ENCODE assay signal across 12 cellular contexts in the genomic region with DNA sequence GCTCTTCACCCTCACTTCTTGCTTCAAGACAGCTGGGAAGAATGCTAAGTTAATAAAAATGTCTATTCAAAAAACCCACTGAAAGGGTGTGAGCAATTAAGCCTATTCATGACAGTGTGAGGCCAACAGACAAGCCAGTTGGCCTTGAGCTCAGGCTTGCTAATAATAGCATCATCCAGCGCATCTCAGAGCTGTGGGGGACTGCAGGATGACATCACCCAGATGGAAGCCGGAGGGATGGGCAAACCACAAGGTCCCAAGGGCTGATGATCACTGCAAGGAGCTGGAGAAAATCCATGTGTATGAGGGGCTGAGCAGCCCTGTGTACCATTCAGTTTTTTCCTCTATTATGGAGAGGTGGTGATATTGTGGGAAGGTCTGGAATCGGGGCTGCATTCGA.
A peak's percentile ranks its signal among the peaks of the same experiment; 100 is the strongest.
DNase-seq lines count a peak whose midpoint lies in the region; ATAC-seq and TF ChIP-seq lines count a peak whose summit lies in the region.
"Had no signal": no experiment of that assay in that cellular context is flagged by ENCODE, and none has a peak within 500 bp of the region (broad histone marks: within the 10 kb centered on the region; RNA-seq: fewer than 3 reads in every experiment).

No MANE protein-coding gene starts in this region.

- peak overlapping the region in 3 of 11 experiments; percentile 14 to 40 (median 16); a peak in 3 of 22 replicates for H3K9ac ChIP-seq in BLaER1 treated with 17β-estradiol and CSF1 and Interleukin-3, amounts not matched to agents 10 nM and 100 nM

- peak overlapping the region in 8 of 11 experiments; percentile 38 to 66 (median 48); a peak in 14 of 22 replicates for H3K27ac ChIP-seq in BLaER1 treated with 17β-estradiol and CSF1 and Interleukin-3, amounts not matched to agents 10 nM and 100 nM
- H3K27ac ChIP-seq in RWPE2 (ENCODE audit: poor library complexity, severe bottlenecking): no peak overlapping the region
- H3K27ac ChIP-seq: tibial artery had no signal

- no peaks in the 10 kb centered on the region for H3K36me3 ChIP-seq in BLaER1 treated with 17β-estradiol and CSF1 and Interleukin-3, amounts not matched to agents 10 nM and 100 nM
- H3K36me3 ChIP-seq in RWPE2 (ENCODE audit: low read depth): no peaks in the 10 kb centered on the region
- H3K36me3 ChIP-seq: tibial artery had no signal

- DNase-seq in RWPE2 (ENCODE audit: low spot score): no peak
- DNase-seq in fibroblast of peridontal ligament (ENCODE audit: extremely low read depth): peak; percentile 95
- DNase-seq in non-pigmented ciliary epithelial cell (ENCODE audit: low read depth): peak; percentile 82
- DNase-seq in NCI-H1694 treated with DMSO at 0.1 percent for 48 hours (lab: John Stamatoyannopoulos, UW): no peak
- no peak for DNase-seq in globus pallidus (ENCODE audit: low spot score)
- DNase-seq: activated naive CD8-positive, alpha-beta T cell treated with anti-CD3 and anti-CD28 coated beads, Interleukin-2, amount 10 ng/mL, durations not matched to agents 7 days and 5 days; DMS53; stimulated activated CD4-positive, alpha-beta T cell treated with anti-CD3 and anti-CD28 coated beads, Interleukin-15, amount 100 ng/mL, for 24 hours had no signal

- H3K9me3 ChIP-seq in BLaER1 treated with 17β-estradiol and CSF1 and Interleukin-3, amounts not matched to agents 10 nM and 100 nM (replicated peaks in 1 of 11): peaks cover 0 to 9% (median 0%) of the 10 kb centered on the region in 11 experiments; a peak in 6 of 22 replicates
- H3K9me3 ChIP-seq in RWPE2 (ENCODE audit: severe bottlenecking): no peaks in the 10 kb centered on the region

- no peak overlapping the region for H3K4me3 ChIP-seq in BLaER1 treated with 17β-estradiol and CSF1 and Interleukin-3, amounts not matched to agents 10 nM and 100 nM
- no peak overlapping the region for H3K4me3 ChIP-seq in RWPE2 (ENCODE audit: severe bottlenecking)
- H3K4me3 ChIP-seq: tibial artery had no signal

- ATAC-seq in RWPE2 (ENCODE audit: low read depth) (peak; percentile 81), GM18868 (IDR thresholded peaks at IDR 0.05; ENCODE audit: unreplicated experiment) (no peak), GM19463 (IDR thresholded peaks at IDR 0.05; ENCODE audit: unreplicated experiment) (no peak)

- no peaks in the 10 kb centered on the region for H3K27me3 ChIP-seq in BLaER1 treated with 17β-estradiol and CSF1 and Interleukin-3, amounts not matched to agents 10 nM and 100 nM
- no peaks in the 10 kb centered on the region for H3K27me3 ChIP-seq in RWPE2 (ENCODE audit: insufficient read depth, poor library complexity, severe bottlenecking)
- H3K27me3 ChIP-seq: tibial artery had no signal

- H3K4me1 ChIP-seq in BLaER1 treated with 17β-estradiol and CSF1 and Interleukin-3, amounts not matched to agents 10 nM and 100 nM: peaks cover 22 to 48% (median 40%) of the 10 kb centered on the region in 10 experiments
- peaks cover 3% of the 10 kb centered on the region for H3K4me1 ChIP-seq in RWPE2 (ENCODE audit: insufficient read depth, poor library complexity, severe bottlenecking)

- TF ChIP-seq CTCF in RWPE2 (IDR thresholded peaks at IDR 0.05; ENCODE audit: poor library complexity, severe bottlenecking): no peak

- no peaks in the 10 kb centered on the region for H4K20me1 ChIP-seq in BLaER1 treated with 17β-estradiol and CSF1 and Interleukin-3, amounts not matched to agents 10 nM and 100 nM

- H3K4me2 ChIP-seq in BLaER1 treated with 17β-estradiol and CSF1 and Interleukin-3, amounts not matched to agents 10 nM and 100 nM: peak overlapping the region; percentile 41 to 83 (median 68)

Comparison
In these comparisons a context has a peak if more than half of its experiments do, and no peak if none do; other contexts are left out.
1. DNase-seq: peak in fibroblast of peridontal ligament (single experiment) and non-pigmented ciliary epithelial cell (single experiment); none in RWPE2 (single experiment), NCI-H1694 treated with DMSO at 0.1 percent for 48 hours (single experiment) and globus pallidus (single experiment).